25 cellular contexts compared by ENCODE assay signal in genomic region chr10:6780008-6780677, GRCh38.
DNase-seq lines count a peak whose midpoint lies in the region; ATAC-seq, FAIRE-seq and TF ChIP-seq lines count a peak whose summit lies in the region.
"Had no signal": no experiment of that assay in that cellular context is flagged by ENCODE, and none has a peak within 500 bp of the region (broad histone marks: within the 10 kb centered on the region; RNA-seq: fewer than 3 reads in every experiment).

No MANE protein-coding gene starts in this region.

- peaks cover 2% of the 10 kb centered on the region for H3K27me3 Mint-ChIP-seq in astrocyte (ENCODE audit: low read depth, unreplicated experiment)
- H3K27me3 Mint-ChIP-seq in stimulated activated naive B cell treated with anti-CD40 and anti-IgM and Interleukin-4, amounts not matched to agents 10 μg/mL and 1 μg/mL and 100 μg/mL, for 72 hours, result peaks cover 23 to 29% of the 10 kb centered on the region in 2 donors
- H3K27me3 Mint-ChIP-seq in CD4-positive, alpha-beta memory T cell, result peaks cover 35 to 45% of the 10 kb centered on the region in 2 donors

- no peak for ATAC-seq in SK-N-SH treated with all-trans-retinoic acid at 6 μM for 48 hours
- ATAC-seq in HG02588 (IDR thresholded peaks at IDR 0.05; ENCODE audit: unreplicated experiment), result peak; percentile 51
- ATAC-seq in stimulated activated naive B cell treated with anti-CD40 and anti-IgM and Interleukin-4, amounts not matched to agents 10 μg/mL and 1 μg/mL and 100 μg/mL, for 72 hours (replicated peaks), result peak; percentile 45 to 63
- ATAC-seq in HG03460 (IDR thresholded peaks at IDR 0.05; ENCODE audit: unreplicated experiment), result no peak
- ATAC-seq: activated T-cell treated with anti-CD3 and anti-CD28 coated beads, Interleukin-2, amount 50 U/mL, for 4 hours; gastrocnemius medialis; left lung; stimulated activated effector memory CD8-positive, alpha-beta T cell treated with anti-CD3 and anti-CD28 coated beads, Interleukin-12 subunit alpha, Interleukin-12 subunit beta, amount 100 ng/mL, for 72 hours had no signal

- H4K20me1 ChIP-seq in SK-N-SH (ENCODE audit: insufficient read depth), result no peaks in the 10 kb centered on the region
- H4K20me1 ChIP-seq in astrocyte (ENCODE audit: insufficient read depth, low read length), result no peaks in the 10 kb centered on the region
- H4K20me1 ChIP-seq: BLaER1 had no signal

- no peak for FAIRE-seq in astrocyte (lab: Jason Lieb, UNC)
- FAIRE-seq: endothelial cell of umbilical vein had no signal

- no peak for TF ChIP-seq EP300 in SK-N-SH (IDR thresholded peaks at IDR 0.05; ENCODE audit: borderline replicate concordance in 1 of 2, low read depth in 1 of 2, low read length in 1 of 2)

- no peaks in the 10 kb centered on the region for H3K36me3 Mint-ChIP-seq in astrocyte (ENCODE audit: low read depth, unreplicated experiment)
- no peaks in the 10 kb centered on the region for H3K36me3 Mint-ChIP-seq in stimulated activated naive B cell treated with anti-CD40 and anti-IgM and Interleukin-4, amounts not matched to agents 10 μg/mL and 1 μg/mL and 100 μg/mL, for 72 hours
- H3K36me3 Mint-ChIP-seq in CD4-positive, alpha-beta memory T cell, result no peaks in the 10 kb centered on the region
- H3K36me3 Mint-ChIP-seq: activated CD4-positive, alpha-beta memory T cell treated with anti-CD3 and anti-CD28 coated beads for 36 hours; activated naive CD4-positive, alpha-beta T cell treated with anti-CD3 and anti-CD28 coated beads, Interleukin-2, amount 10 ng/mL, durations not matched to agents 7 days and 5 days; stimulated activated effector memory CD8-positive, alpha-beta T cell treated with anti-CD3 and anti-CD28 coated beads, Interleukin-12 subunit alpha, Interleukin-12 subunit beta, amount 100 ng/mL, for 72 hours had no signal

- H3K4me3 ChIP-seq in SK-N-SH (ENCODE audit: low read depth in 2 of 2, low read length in 1 of 2) (no peak overlapping the region), astrocyte (ENCODE audit: insufficient read depth, low read depth, low read length) (no peak overlapping the region)
- H3K4me3 ChIP-seq in CD4-positive, alpha-beta memory T cell (ENCODE audit: low read length in 2 of 2), result no peak overlapping the region
- H3K4me3 ChIP-seq: BLaER1, coronary artery, gastrocnemius medialis, left lung, thyroid gland had no signal

- no peaks in the 10 kb centered on the region for H3K4me1 Mint-ChIP-seq in astrocyte (ENCODE audit: low read depth, unreplicated experiment)
- peaks cover 12 to 22% of the 10 kb centered on the region in 2 donors for H3K4me1 Mint-ChIP-seq in stimulated activated naive B cell treated with anti-CD40 and anti-IgM and Interleukin-4, amounts not matched to agents 10 μg/mL and 1 μg/mL and 100 μg/mL, for 72 hours
- no peaks in the 10 kb centered on the region for H3K4me1 Mint-ChIP-seq in CD4-positive, alpha-beta memory T cell
- H3K4me1 Mint-ChIP-seq: activated naive CD4-positive, alpha-beta T cell treated with anti-CD3 and anti-CD28 coated beads, Interleukin-2, amount 10 ng/mL, durations not matched to agents 7 days and 5 days; stimulated activated effector memory CD8-positive, alpha-beta T cell treated with anti-CD3 and anti-CD28 coated beads, Interleukin-12 subunit alpha, Interleukin-12 subunit beta, amount 100 ng/mL, for 72 hours had no signal

- WGBS in SK-N-SH (ENCODE audit: low lambda C conversion rate), result 47% methylated on average over 5 of the region's 5 CpGs

- DNase-seq in SK-N-SH (no peak), astrocyte (ENCODE audit: low read depth) (no peak), DMS79 treated with DMSO at 0.1 percent for 48 hours (lab: John Stamatoyannopoulos, UW) (no peak)
- no peak for DNase-seq in stimulated activated naive B cell treated with anti-CD40 and anti-IgM and Interleukin-4, amounts not matched to agents 10 μg/mL and 1 μg/mL and 100 μg/mL, for 72 hours
- no peak for DNase-seq in CD4-positive, alpha-beta memory T cell
- DNase-seq: activated CD4-positive, alpha-beta memory T cell treated with anti-CD3 and anti-CD28 coated beads for 36 hours; activated naive CD4-positive, alpha-beta T cell treated with anti-CD3 and anti-CD28 coated beads, Interleukin-2, amount 10 ng/mL, durations not matched to agents 7 days and 5 days; activated T-cell treated with anti-CD3 and anti-CD28 coated beads, Interleukin-2, amount 50 U/mL, for 4 hours; DMS 273 treated with DMSO at 0.1 percent for 48 hours; gastrocnemius medialis; GDM1; left lung; NCI-H187 treated with DMSO at 0.1 percent for 48 hours; NCI-H446 treated with DMSO at 0.1 percent for 48 hours; retina; thyroid gland had no signal

- H3K27ac Mint-ChIP-seq in astrocyte (ENCODE audit: unreplicated experiment), result peak overlapping the region; percentile 80
- no peak overlapping the region for H3K27ac Mint-ChIP-seq in stimulated activated naive B cell treated with anti-CD40 and anti-IgM and Interleukin-4, amounts not matched to agents 10 μg/mL and 1 μg/mL and 100 μg/mL, for 72 hours
- H3K27ac Mint-ChIP-seq in CD4-positive, alpha-beta memory T cell, result no peak overlapping the region
- H3K27ac Mint-ChIP-seq: activated CD4-positive, alpha-beta memory T cell treated with anti-CD3 and anti-CD28 coated beads for 36 hours; activated naive CD4-positive, alpha-beta T cell treated with anti-CD3 and anti-CD28 coated beads, Interleukin-2, amount 10 ng/mL, durations not matched to agents 7 days and 5 days; stimulated activated effector memory CD8-positive, alpha-beta T cell treated with anti-CD3 and anti-CD28 coated beads, Interleukin-12 subunit alpha, Interleukin-12 subunit beta, amount 100 ng/mL, for 72 hours had no signal

- H3K4me1 ChIP-seq in SK-N-SH (ENCODE audit: control insufficient read depth in 1 of 2, insufficient read depth in 2 of 2, low read depth in 1 of 2, low read length in 1 of 2), result no peaks in the 10 kb centered on the region; a peak in 1 of 4 replicates
- peaks cover 10% of the 10 kb centered on the region for H3K4me1 ChIP-seq in astrocyte (ENCODE audit: insufficient read depth, low read length)
- no peaks in the 10 kb centered on the region for H3K4me1 ChIP-seq in CD4-positive, alpha-beta memory T cell (ENCODE audit: insufficient read depth, low read length)
- H3K4me1 ChIP-seq: gastrocnemius medialis, left lung, thyroid gland had no signal

- intact Hi-C loops in CD4-positive, alpha-beta memory T cell (cut with micrococcal nuclease), result no loop called here

- H3K9ac ChIP-seq in SK-N-SH, result no peak overlapping the region
- no peak overlapping the region for H3K9ac ChIP-seq in astrocyte (ENCODE audit: low read length)
- H3K9ac ChIP-seq: BLaER1 had no signal

- H3K9me3 ChIP-seq in SK-N-SH, result no peaks in the 10 kb centered on the region
- no peaks in the 10 kb centered on the region for H3K9me3 ChIP-seq in astrocyte (ENCODE audit: insufficient read depth, low read depth, low read length)
- no peaks in the 10 kb centered on the region for H3K9me3 ChIP-seq in CD4-positive, alpha-beta memory T cell (ENCODE audit: control insufficient read depth in 1 of 2, low read length in 2 of 2)
- H3K9me3 ChIP-seq: BLaER1, gastrocnemius medialis, left lung, neutrophil, thyroid gland had no signal

- no peaks in the 10 kb centered on the region for H3F3A ChIP-seq in SK-N-SH (replicated peaks; ENCODE audit: insufficient read depth)

- CTCF ChIA-PET in SK-N-SH (lab: Yijun Ruan, JAX), result no interaction called here
- CTCF ChIA-PET in CD4-positive, alpha-beta memory T cell (lab: Charles Lee; ENCODE audit: partially characterized antibody), result no interaction called here

- H3K27ac ChIP-seq in SK-N-SH (ENCODE audit: low read depth in 2 of 2, low read length in 1 of 2) (no peak overlapping the region), astrocyte (ENCODE audit: low read depth, low read length) (no peak overlapping the region)
- H3K27ac ChIP-seq in CD4-positive, alpha-beta memory T cell (ENCODE audit: low read depth, low read length), result no peak overlapping the region
- H3K27ac ChIP-seq: 22Rv1, BLaER1, coronary artery, gastrocnemius medialis, left lung, neutrophil, thyroid gland had no signal

- H3K9me3 Mint-ChIP-seq in astrocyte (ENCODE audit: unreplicated experiment), result no peaks in the 10 kb centered on the region
- H3K9me3 Mint-ChIP-seq in stimulated activated naive B cell treated with anti-CD40 and anti-IgM and Interleukin-4, amounts not matched to agents 10 μg/mL and 1 μg/mL and 100 μg/mL, for 72 hours, result no peaks in the 10 kb centered on the region
- peaks cover 0 to 6% (median 0%) of the 10 kb centered on the region in 8 donors for H3K9me3 Mint-ChIP-seq in CD4-positive, alpha-beta memory T cell
- H3K9me3 Mint-ChIP-seq: activated CD4-positive, alpha-beta memory T cell treated with anti-CD3 and anti-CD28 coated beads for 36 hours; activated naive CD4-positive, alpha-beta T cell treated with anti-CD3 and anti-CD28 coated beads, Interleukin-2, amount 10 ng/mL, durations not matched to agents 7 days and 5 days; activated T-cell treated with anti-CD3 and anti-CD28 coated beads, Interleukin-2, amount 50 U/mL, for 4 hours; stimulated activated effector memory CD8-positive, alpha-beta T cell treated with anti-CD3 and anti-CD28 coated beads, Interleukin-12 subunit alpha, Interleukin-12 subunit beta, amount 100 ng/mL, for 72 hours had no signal

- H3K27me3 ChIP-seq in SK-N-SH (ENCODE audit: insufficient read depth), result no peaks in the 10 kb centered on the region
- H3K27me3 ChIP-seq in astrocyte (ENCODE audit: insufficient read depth, low read length), result no peaks in the 10 kb centered on the region
- H3K27me3 ChIP-seq in CD4-positive, alpha-beta memory T cell (ENCODE audit: insufficient read depth, low read length), result no peaks in the 10 kb centered on the region
- H3K27me3 ChIP-seq: BLaER1, thyroid gland had no signal

- H3K9me2 ChIP-seq in SK-N-SH, result no peaks in the 10 kb centered on the region

- H3K4me2 ChIP-seq in SK-N-SH (no peak overlapping the region), astrocyte (ENCODE audit: low read length) (no peak overlapping the region)
- H3K4me2 ChIP-seq: BLaER1 had no signal

- H3K36me3 ChIP-seq in SK-N-SH (replicated peaks in 1 of 2; ENCODE audit: control insufficient read depth in 1 of 2, insufficient read depth in 2 of 2, low read length in 1 of 2), result no peaks in the 10 kb centered on the region
- no peaks in the 10 kb centered on the region for H3K36me3 ChIP-seq in astrocyte (ENCODE audit: insufficient read depth, low read length)
- no peaks in the 10 kb centered on the region for H3K36me3 ChIP-seq in CD4-positive, alpha-beta memory T cell (ENCODE audit: insufficient read depth, low read length)
- H3K36me3 ChIP-seq: BLaER1, gastrocnemius medialis, left lung, neutrophil, thyroid gland had no signal

- TF ChIP-seq RAD21 in SK-N-SH (IDR thresholded peaks at IDR 0.05; ENCODE audit: low read length), result no peak

- no peak overlapping the region for H3K4me3 Mint-ChIP-seq in astrocyte (ENCODE audit: unreplicated experiment)
- no peak overlapping the region for H3K4me3 Mint-ChIP-seq in stimulated activated naive B cell treated with anti-CD40 and anti-IgM and Interleukin-4, amounts not matched to agents 10 μg/mL and 1 μg/mL and 100 μg/mL, for 72 hours
- no peak overlapping the region for H3K4me3 Mint-ChIP-seq in CD4-positive, alpha-beta memory T cell
- H3K4me3 Mint-ChIP-seq: activated CD4-positive, alpha-beta memory T cell treated with anti-CD3 and anti-CD28 coated beads for 36 hours; activated naive CD4-positive, alpha-beta T cell treated with anti-CD3 and anti-CD28 coated beads, Interleukin-2, amount 10 ng/mL, durations not matched to agents 7 days and 5 days; activated T-cell treated with anti-CD3 and anti-CD28 coated beads, Interleukin-2, amount 50 U/mL, for 4 hours; stimulated activated effector memory CD8-positive, alpha-beta T cell treated with anti-CD3 and anti-CD28 coated beads, Interleukin-12 subunit alpha, Interleukin-12 subunit beta, amount 100 ng/mL, for 72 hours had no signal

- no peak for TF ChIP-seq CTCF in SK-N-SH (IDR thresholded peaks at IDR 0.05)
- no peak for TF ChIP-seq CTCF in astrocyte (IDR thresholded peaks at IDR 0.05; ENCODE audit: insufficient read depth, low read depth, low read length)

- H3K79me2 ChIP-seq in SK-N-SH (ENCODE audit: insufficient read depth), result no peaks in the 10 kb centered on the region
- no peaks in the 10 kb centered on the region for H3K79me2 ChIP-seq in astrocyte (ENCODE audit: insufficient read depth, low read length)

- POLR2A ChIA-PET in SK-N-SH (lab: Yijun Ruan, JAX), result no interaction called here
- POLR2A ChIA-PET in CD4-positive, alpha-beta memory T cell (lab: Charles Lee; ENCODE audit: partially characterized antibody), result no interaction called here

- peak overlapping the region; percentile 47; the same call in 1 of the 2 replicates for H2AFZ ChIP-seq in SK-N-SH (ENCODE audit: low read depth)
- no peak overlapping the region for H2AFZ ChIP-seq in astrocyte (ENCODE audit: low read depth, low read length)

Comparison
In these comparisons a context has a peak if more than half of its experiments do, and no peak if none do; other contexts are left out.
1. ATAC-seq: peak in HG02588 (single experiment) and stimulated activated naive B cell treated with anti-CD40 and anti-IgM and Interleukin-4, amounts not matched to agents 10 μg/mL and 1 μg/mL and 100 μg/mL, for 72 hours (2 of 2); none in SK-N-SH treated with all-trans-retinoic acid at 6 μM for 48 hours (single experiment) and HG03460 (single experiment).